Comparison of ENCODE assay signal across 8 cellular contexts in the genomic region with DNA sequence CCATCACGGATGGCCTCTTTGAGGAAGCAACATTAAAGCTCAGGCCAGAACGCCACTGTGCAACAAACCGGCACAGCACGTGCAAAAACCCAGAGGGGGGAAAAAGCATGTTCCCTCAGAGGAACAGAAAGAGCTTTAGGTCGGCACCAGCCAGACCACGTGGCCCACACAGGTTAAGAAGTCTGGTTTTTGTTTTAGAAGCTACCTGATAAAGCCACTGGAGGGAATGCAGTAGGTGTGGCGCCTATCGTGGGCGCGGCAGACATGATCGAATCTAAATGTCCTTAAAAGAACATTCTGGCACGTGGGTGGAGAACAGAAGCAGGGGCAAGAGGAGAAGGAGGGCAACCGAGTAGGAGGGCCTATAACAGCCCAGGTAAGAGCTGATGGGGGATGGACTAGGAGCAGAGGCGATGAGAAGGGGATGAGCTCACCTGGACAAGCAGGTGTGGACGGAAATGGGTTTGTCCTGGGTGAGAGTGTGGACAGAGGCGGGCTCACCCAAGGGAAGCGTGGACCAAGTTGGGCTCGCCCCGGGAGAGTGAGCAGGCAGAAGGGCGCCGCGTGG. TPM values are rescaled to one million over a fixed set of nuclear protein-coding genes. Genes with fewer than 3 reads are reported as not detected.
DNase-seq lines count a peak whose midpoint lies in the region; ATAC-seq and TF ChIP-seq lines count a peak whose summit lies in the region.
"Not testable (repeated sequence)": the region's sequence is repeated elsewhere in the genome, so short reads cannot be mapped to it uniquely, and the experiment has no call there.

No MANE protein-coding gene starts in this region.

- H3K27ac ChIP-seq in OCI-LY3 (ENCODE audit: low read length) (peak overlapping the region; percentile 57), epithelial cell of prostate (peak overlapping the region; percentile 66), trophoblast cell (ENCODE audit: low read depth, low read length) (peak overlapping the region; percentile 76), uterus (peak overlapping the region; percentile 72 to 79)

- not testable (repeated sequence) for H3K27me3 Mint-ChIP-seq in activated naive CD4-positive, alpha-beta T cell treated with anti-CD3 and anti-CD28 coated beads, Interleukin-2, amount 50 U/mL, for 24 hours

- not testable (repeated sequence) for H3K79me1 ChIP-seq in trophoblast cell (ENCODE audit: low read length)

- H3K36me3 ChIP-seq in OCI-LY3 (replicated peaks; ENCODE audit: low read depth, low read length): peaks cover 24% of the 10 kb centered on the region
- H3K36me3 ChIP-seq in trophoblast cell (ENCODE audit: control insufficient read depth in 1 of 2, insufficient read depth in 2 of 2, low read length in 2 of 2): peaks cover 54% of the 10 kb centered on the region in 2 experiments
- not testable (repeated sequence) for H3K36me3 ChIP-seq in uterus

- H2BK5ac ChIP-seq in trophoblast cell (ENCODE audit: low read depth, low read length, poor library complexity): peak overlapping the region; percentile 58

- H3K4ac ChIP-seq in trophoblast cell (ENCODE audit: low read depth, low read length): peak overlapping the region; percentile 74

- peaks cover 36% of the 10 kb centered on the region for H3K79me2 ChIP-seq in OCI-LY3 (ENCODE audit: low read length)
- H3K79me2 ChIP-seq in trophoblast cell (ENCODE audit: control insufficient read depth, insufficient read depth, low read length, poor library complexity): not testable (repeated sequence)

- H2AK5ac ChIP-seq in trophoblast cell (ENCODE audit: low read length): not testable (repeated sequence)

- WGBS in trophoblast cell (ENCODE audit: extremely low coverage, insufficient coverage, insufficient read length): no CpG with 5 or more reads among the region's 22 CpGs

- TF ChIP-seq CTCF in GM12864 (IDR thresholded peaks at IDR 0.05; ENCODE audit: low read depth, low read length, missing control alignments); OCI-LY3 (IDR thresholded peaks at IDR 0.05; ENCODE audit: low read depth, low read length); uterus (IDR thresholded peaks at IDR 0.05): not testable (repeated sequence)

- peak overlapping the region; percentile 84 for H3K9ac ChIP-seq in OCI-LY3 (ENCODE audit: low read length)
- H3K9ac ChIP-seq in trophoblast cell (ENCODE audit: low read length): not testable (repeated sequence)

- peak overlapping the region; percentile 95 for H3K14ac ChIP-seq in trophoblast cell (ENCODE audit: low read length)

- H3K9me3 Mint-ChIP-seq in activated naive CD4-positive, alpha-beta T cell treated with anti-CD3 and anti-CD28 coated beads, Interleukin-2, amount 50 U/mL, for 24 hours: not testable (repeated sequence)

- not testable (repeated sequence) for H2AFZ ChIP-seq in OCI-LY3 (ENCODE audit: low read depth, low read length)
- peak overlapping the region; percentile 23 for H2AFZ ChIP-seq in trophoblast cell (ENCODE audit: insufficient read depth, low read length, poor library complexity)

- peak overlapping the region; percentile 89 for H3K4me3 ChIP-seq in GM12864 (ENCODE audit: low read depth, low read length)
- H3K4me3 ChIP-seq in OCI-LY3 (ENCODE audit: low read length): peak overlapping the region; percentile 88
- H3K4me3 ChIP-seq in trophoblast cell (ENCODE audit: low read depth, low read length): peak overlapping the region; percentile 96
- H3K4me3 ChIP-seq in uterus: peak overlapping the region; percentile 58 to 91

- H3K4me3 Mint-ChIP-seq in activated naive CD4-positive, alpha-beta T cell treated with anti-CD3 and anti-CD28 coated beads, Interleukin-2, amount 50 U/mL, for 24 hours: peak overlapping the region; percentile 99

- H3K27me3 ChIP-seq in OCI-LY3 (ENCODE audit: low read depth, low read length); trophoblast cell (ENCODE audit: insufficient read depth, low read length); uterus: not testable (repeated sequence)

- not testable (repeated sequence) for H3K36me3 Mint-ChIP-seq in activated naive CD4-positive, alpha-beta T cell treated with anti-CD3 and anti-CD28 coated beads, Interleukin-2, amount 50 U/mL, for 24 hours

- H3K4me1 Mint-ChIP-seq in activated naive CD4-positive, alpha-beta T cell treated with anti-CD3 and anti-CD28 coated beads, Interleukin-2, amount 50 U/mL, for 24 hours: peaks cover 10% of the 10 kb centered on the region

- not testable (repeated sequence) for H3K23ac ChIP-seq in trophoblast cell (ENCODE audit: low read length)

- not testable (repeated sequence) for H3K4me1 ChIP-seq in OCI-LY3 (ENCODE audit: low read length); trophoblast cell (ENCODE audit: control insufficient read depth in 1 of 2, insufficient read depth in 2 of 2, low read length in 2 of 2); uterus

- intact Hi-C loops in uterus (cut with DNase I; ENCODE audit: low total_unique reads): not testable (repeated sequence)

- not testable (repeated sequence) for H4K20me1 ChIP-seq in OCI-LY3 (ENCODE audit: insufficient read depth, low read length)

- peak overlapping the region; percentile 98 for H4K8ac ChIP-seq in trophoblast cell (ENCODE audit: low read depth, low read length)

- peak overlapping the region; percentile 91 for H4K91ac ChIP-seq in trophoblast cell (ENCODE audit: low read depth, low read length)

- peak overlapping the region; percentile 98 for H3K27ac Mint-ChIP-seq in activated naive CD4-positive, alpha-beta T cell treated with anti-CD3 and anti-CD28 coated beads, Interleukin-2, amount 50 U/mL, for 24 hours

- not testable (repeated sequence) for TF ChIP-seq POLR2A in uterus (IDR thresholded peaks at IDR 0.05)

- not testable (repeated sequence) for H3K18ac ChIP-seq in trophoblast cell (ENCODE audit: low read length)

- not testable (repeated sequence) for H2BK120ac ChIP-seq in trophoblast cell (ENCODE audit: insufficient read depth, low read length, poor library complexity)

- H2BK12ac ChIP-seq in trophoblast cell (ENCODE audit: low read length): not testable (repeated sequence)

- not testable (repeated sequence) for H3K9me3 ChIP-seq in OCI-LY3 (ENCODE audit: insufficient read depth, low read length); trophoblast cell (ENCODE audit: insufficient read depth, low read depth, low read length); uterus

- H3K4me2 ChIP-seq in OCI-LY3 (ENCODE audit: low read length) (peak overlapping the region; percentile 68), trophoblast cell (ENCODE audit: low read length) (peak overlapping the region; percentile 62)

- ATAC-seq in HG02798 (IDR thresholded peaks at IDR 0.05; ENCODE audit: poor library complexity, unreplicated experiment) (peak; percentile 9), left lobe of liver (peak; percentile 42)

- DNase-seq in GM12864 (ENCODE audit: low read depth); epithelial cell of prostate (ENCODE audit: low read depth, low spot score); left lobe of liver (ENCODE audit: low spot score); trophoblast cell; uterus: not testable (repeated sequence)

- peak overlapping the region; percentile 94 for H4K12ac ChIP-seq in trophoblast cell (ENCODE audit: low read depth, low read length)

RNA-seq across cellular contexts. Expression of a gene that starts 27.5 kb away (rescaled TPM):
- total RNA-seq in left lobe of liver (0.60 TPM), uterus (1 to 10 TPM; 3.6 to 9.9 (median 6.7) TPM)
- 7.1 and 7.2 TPM in 2 replicates for polyA plus RNA-seq in trophoblast cell (2013)

RNA-seq across cellular contexts. Expression of a gene that starts 33.4 kb away (rescaled TPM):
- total RNA-seq in left lobe of liver (20.8 TPM), uterus (10 to 100 TPM; 25.9 to 73.3 (median 39.2) TPM)
- 43.3 and 46.1 TPM in 2 replicates for polyA plus RNA-seq in trophoblast cell (2013)

RNA-seq across cellular contexts. Expression of a gene that starts 59.1 kb away (rescaled TPM):
- total RNA-seq in left lobe of liver: 0.75 TPM
- polyA plus RNA-seq in trophoblast cell (2013): not detected in 2 replicates
- total RNA-seq in uterus: under 1 TPM in 1 of 4 donors, not detected in 3; 0.79 TPM
